1 cellular context compared by ENCODE assay signal in genomic region chr21:45959779-45960390, GRCh38.
TF ChIP-seq lines count a peak whose summit lies in the region.

No MANE protein-coding gene starts in this region.

TF ChIP-seq in IMR-90, 13 proteins besides CTCF, POLR2A, EP300 and RAD21 (continued from another document):
- TF ChIP-seq CHD1 (IDR thresholded peaks at IDR 0.05; ENCODE audit: low read depth, low read length) = no peak
- no peak for TF ChIP-seq ELK1 (IDR thresholded peaks at IDR 0.05; ENCODE audit: borderline replicate concordance, low read depth, low read length)
- TF ChIP-seq MAZ (IDR thresholded peaks at IDR 0.05; ENCODE audit: borderline replicate concordance, low read depth, low read length) = no peak
- no peak for TF ChIP-seq MXI1 (IDR thresholded peaks at IDR 0.05; ENCODE audit: borderline replicate concordance, low read depth, low read length)
- TF ChIP-seq NFE2L2 (IDR thresholded peaks at IDR 0.05; ENCODE audit: low read depth, low read length) = no peak
